20 cellular contexts compared by ENCODE assay signal in the genomic region with DNA sequence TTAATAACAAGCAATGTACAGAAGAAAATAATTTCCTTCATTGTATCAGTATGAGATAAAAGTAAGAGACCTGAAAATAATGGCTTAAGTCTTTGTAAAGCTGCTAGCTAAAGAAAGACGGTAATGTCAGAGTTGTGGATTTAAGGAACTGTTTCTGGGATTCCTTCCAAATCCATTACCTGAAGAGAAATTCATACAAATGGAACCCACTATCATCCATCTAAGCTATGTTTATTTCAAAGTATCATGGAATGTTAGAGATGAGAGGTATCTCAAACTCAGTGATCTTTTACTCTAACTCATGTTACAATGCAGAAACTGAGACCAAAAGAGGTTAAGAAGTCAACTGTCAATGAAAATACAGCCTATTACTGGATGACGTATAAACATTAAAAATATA.
DNase-seq lines count a peak whose midpoint lies in the region; ATAC-seq and TF ChIP-seq lines count a peak whose summit lies in the region.
"Had no signal": no experiment of that assay in that cellular context is flagged by ENCODE, and none has a peak within 500 bp of the region (broad histone marks: within the 10 kb centered on the region; RNA-seq: fewer than 3 reads in every experiment).

No MANE protein-coding gene starts in this region.

- peaks cover 13% of the 10 kb centered on the region for H3K9me3 Mint-ChIP-seq in mesothelial cell of epicardium

- no peak overlapping the region for H3K56ac ChIP-seq in IMR-90 (ENCODE audit: extremely low read depth, insufficient read depth, low read length)

- no peak overlapping the region for H3K9ac ChIP-seq in IMR-90 (ENCODE audit: low read depth, low read length)
- H3K9ac ChIP-seq: GM23248 had no signal

- in situ Hi-C loops in IMR-90 (cut with MboI; ENCODE audit: low sequenced_read_pairs) = no loop called here

- no peak overlapping the region for H2BK15ac ChIP-seq in IMR-90 (ENCODE audit: low read depth, low read length)

- no peak overlapping the region for H3K4me2 ChIP-seq in IMR-90 (ENCODE audit: low read depth, low read length)

- no peak overlapping the region for H2AK9ac ChIP-seq in IMR-90 (replicated peaks; ENCODE audit: low read depth, low read length, poor library complexity)

- no peaks in the 10 kb centered on the region for H3K27me3 Mint-ChIP-seq in mesothelial cell of epicardium (ENCODE audit: low read depth)
- H3K27me3 Mint-ChIP-seq: CD4-positive, alpha-beta memory T cell had no signal

- TF ChIP-seq RAD21 in IMR-90 (IDR thresholded peaks at IDR 0.05; ENCODE audit: low read length) = no peak

- H3K23ac ChIP-seq in IMR-90 (ENCODE audit: low read depth, low read length) = no peak overlapping the region

- H4K8ac ChIP-seq in IMR-90 (ENCODE audit: low read depth in 2 of 2, low read length in 2 of 2) = no peak overlapping the region

- ATAC-seq in IMR-90 (ENCODE audit: low read depth) = peak; percentile 80
- no peak for ATAC-seq in omental fat pad (ENCODE audit: low FRiP score)
- ATAC-seq in HG02938 (IDR thresholded peaks at IDR 0.05; ENCODE audit: unreplicated experiment) = no peak
- ATAC-seq: GM12878 had no signal

- peak overlapping the region; percentile 64 for H3K27ac Mint-ChIP-seq in mesothelial cell of epicardium
- H3K27ac Mint-ChIP-seq: CD4-positive, alpha-beta memory T cell had no signal

- H3K4ac ChIP-seq in IMR-90 (ENCODE audit: low read depth, low read length) = no peak overlapping the region

- CTCF ChIA-PET in AG04449 (lab: Yijun Ruan, JAX) = interaction anchor here (0.9 to 1.6 kb wide), 3 partner anchors 58 to 783 kb away, joined by 3 read pairs; a partner anchor contains a TSS
- CTCF ChIA-PET in IMR-90 (lab: Yijun Ruan, JAX) = interaction anchor here (1.1 kb wide), 1 partner anchor 340 kb away, joined by 3 read pairs; a partner anchor contains a TSS

- no peak overlapping the region for H2BK5ac ChIP-seq in IMR-90 (ENCODE audit: low read depth, low read length, poor library complexity, severe bottlenecking)

- no peaks in the 10 kb centered on the region for H3K27me3 ChIP-seq in IMR-90 (ENCODE audit: control insufficient read depth, insufficient read depth, low read length)

- H3K4me1 ChIP-seq in IMR-90 (ENCODE audit: control insufficient read depth, insufficient read depth, low read length) = no peaks in the 10 kb centered on the region

- H2BK20ac ChIP-seq in IMR-90 (ENCODE audit: low read depth, low read length) = no peak overlapping the region

- no peak overlapping the region for H3K4me3 ChIP-seq in AG04449 (ENCODE audit: low read depth, low read length)
- H3K4me3 ChIP-seq in IMR-90 (ENCODE audit: insufficient read depth, low read depth, low read length) = no peak overlapping the region
- H3K4me3 ChIP-seq: GM12878, GM23248 had no signal

- H4K5ac ChIP-seq in IMR-90 (ENCODE audit: low read depth, low read length) = no peak overlapping the region

- peaks cover 38% of the 10 kb centered on the region for H3K36me3 Mint-ChIP-seq in mesothelial cell of epicardium

- H3K9me3 ChIP-seq in IMR-90 (ENCODE audit: control insufficient read depth, insufficient read depth, low read length) = no peaks in the 10 kb centered on the region

- H2AFZ ChIP-seq in IMR-90 (replicated peaks; ENCODE audit: low read length, poor library complexity) = no peak overlapping the region
- H2AFZ ChIP-seq: GM23248 had no signal

- peaks cover 8% of the 10 kb centered on the region for H3K4me1 Mint-ChIP-seq in mesothelial cell of epicardium

- intact Hi-C loops in IMR-90 (cut with micrococcal nuclease) = no loop called here

- POLR2A ChIA-PET in AG04449 (lab: Yijun Ruan, JAX) = no interaction called here
- POLR2A ChIA-PET in IMR-90 (lab: Charles Lee; ENCODE audit: unreplicated experiment) = no interaction called here

- no peaks in the 10 kb centered on the region for H3K36me3 ChIP-seq in IMR-90 (ENCODE audit: control insufficient read depth, insufficient read depth, low read length)

- no peaks in the 10 kb centered on the region for H3K9me1 ChIP-seq in IMR-90 (ENCODE audit: insufficient read depth, low read length)

- peak; percentile 24 for DNase-seq in AG04449 (ENCODE audit: low read depth, low spot score)
- peak; percentile 70 for DNase-seq in IMR-90
- DNase-seq in amniotic epithelial cell (ENCODE audit: low read depth) = peak; percentile 34
- DNase-seq in mesothelial cell of epicardium (ENCODE audit: low spot score in 2 of 2, unreplicated experiment in 2 of 2) = no peak
- DNase-seq in omental fat pad (ENCODE audit: low spot score) = no peak
- no peak for DNase-seq in DMS 273 (lab: John Stamatoyannopoulos, UW; ENCODE audit: unreplicated experiment)
- DNase-seq: C1 segment of cervical spinal cord; Calu3; CD4-positive, alpha-beta memory T cell; COR-L47; DMS 273 treated with DMSO at 0.1 percent for 48 hours; DMS79; EL; GDM1; GM23248; H7; HCEC 1CT had no signal

- H3K27ac ChIP-seq in IMR-90 (ENCODE audit: insufficient read depth, low read length) = no peak overlapping the region
- H3K27ac ChIP-seq: 22Rv1, GM23248 had no signal

- H4K91ac ChIP-seq in IMR-90 (ENCODE audit: insufficient read depth, low read depth, low read length) = no peak overlapping the region

- no peak overlapping the region for H3K18ac ChIP-seq in IMR-90 (ENCODE audit: low read depth, low read length)

- dilution Hi-C loops in IMR-90 (cut with HindIII; ENCODE audit: low sequenced_read_pairs, unreplicated experiment) = no loop called here

- no CpG with 5 or more reads among the region's 2 CpGs for WGBS in IMR-90 (ENCODE audit: extremely low coverage in 2 of 2, insufficient read length in 1 of 2), 2 experiments

- TF ChIP-seq CTCF in AG04449 (IDR thresholded peaks at IDR 0.05; ENCODE audit: insufficient read depth, low read length, missing control alignments) (no peak), IMR-90 (conservative IDR thresholded peaks at IDR 0.05; ENCODE audit: low read depth, low read length) (no peak), mesothelial cell of epicardium (IDR thresholded peaks at IDR 0.05; ENCODE audit: unreplicated experiment) (no peak), omental fat pad (IDR thresholded peaks at IDR 0.05) (no peak)

- H3K14ac ChIP-seq in IMR-90 (replicated peaks; ENCODE audit: low read depth, low read length) = no peak overlapping the region

- H2AK5ac ChIP-seq in IMR-90 (ENCODE audit: low read depth, low read length) = no peak overlapping the region

- no peak overlapping the region for H3K4me3 Mint-ChIP-seq in mesothelial cell of epicardium
- H3K4me3 Mint-ChIP-seq: CD4-positive, alpha-beta memory T cell had no signal

- H2BK120ac ChIP-seq in IMR-90 (ENCODE audit: low read depth, low read length) = no peak overlapping the region

- BruUV-seq in IMR-90 (replicated peaks; lab: Mats Ljungman, UMichigan) = no TSS peak

- no peak for TF ChIP-seq POLR2A in IMR-90 (IDR thresholded peaks at IDR 0.05; ENCODE audit: low read depth, low read length)

- no peaks in the 10 kb centered on the region for H4K20me1 ChIP-seq in IMR-90 (ENCODE audit: insufficient read depth, low read length)

- no peaks in the 10 kb centered on the region for H3K79me1 ChIP-seq in IMR-90 (ENCODE audit: low read depth in 1 of 2, low read length in 2 of 2)

TF ChIP-seq in IMR-90, 13 proteins besides CTCF, POLR2A, EP300 and RAD21:
- no peak for TF ChIP-seq FOS (IDR thresholded peaks at IDR 0.05; ENCODE audit: low read depth, low read length)
- TF ChIP-seq, protein P1, sequence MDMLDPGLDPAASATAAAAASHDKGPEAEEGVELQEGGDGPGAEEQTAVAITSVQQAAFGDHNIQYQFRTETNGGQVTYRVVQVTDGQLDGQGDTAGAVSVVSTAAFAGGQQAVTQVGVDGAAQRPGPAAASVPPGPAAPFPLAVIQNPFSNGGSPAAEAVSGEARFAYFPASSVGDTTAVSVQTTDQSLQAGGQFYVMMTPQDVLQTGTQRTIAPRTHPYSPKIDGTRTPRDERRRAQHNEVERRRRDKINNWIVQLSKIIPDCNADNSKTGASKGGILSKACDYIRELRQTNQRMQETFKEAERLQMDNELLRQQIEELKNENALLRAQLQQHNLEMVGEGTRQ (IDR thresholded peaks at IDR 0.05; ENCODE audit: low read depth, low read length) = no peak
- TF ChIP-seq MAFK (IDR thresholded peaks at IDR 0.05; ENCODE audit: low read depth, low read length) = no peak
- no peak for TF ChIP-seq RFX5 (IDR thresholded peaks at IDR 0.05; ENCODE audit: low read depth, low read length)
- TF ChIP-seq CHD1 (IDR thresholded peaks at IDR 0.05; ENCODE audit: low read depth, low read length) = no peak
- TF ChIP-seq CEBPB (IDR thresholded peaks at IDR 0.05; ENCODE audit: low read depth, low read length) = no peak
- TF ChIP-seq BHLHE40 (IDR thresholded peaks at IDR 0.05; ENCODE audit: low read depth, low read length) = no peak
- no peak for TF ChIP-seq SMC3 (IDR thresholded peaks at IDR 0.05; ENCODE audit: low read depth, low read length)
- TF ChIP-seq RCOR1 (IDR thresholded peaks at IDR 0.05; ENCODE audit: insufficient replicate concordance, low read length) = no peak
- TF ChIP-seq MAZ (IDR thresholded peaks at IDR 0.05; ENCODE audit: borderline replicate concordance, low read depth, low read length) = no peak
- no peak for TF ChIP-seq MXI1 (IDR thresholded peaks at IDR 0.05; ENCODE audit: borderline replicate concordance, low read depth, low read length)
- TF ChIP-seq, protein P2, sequence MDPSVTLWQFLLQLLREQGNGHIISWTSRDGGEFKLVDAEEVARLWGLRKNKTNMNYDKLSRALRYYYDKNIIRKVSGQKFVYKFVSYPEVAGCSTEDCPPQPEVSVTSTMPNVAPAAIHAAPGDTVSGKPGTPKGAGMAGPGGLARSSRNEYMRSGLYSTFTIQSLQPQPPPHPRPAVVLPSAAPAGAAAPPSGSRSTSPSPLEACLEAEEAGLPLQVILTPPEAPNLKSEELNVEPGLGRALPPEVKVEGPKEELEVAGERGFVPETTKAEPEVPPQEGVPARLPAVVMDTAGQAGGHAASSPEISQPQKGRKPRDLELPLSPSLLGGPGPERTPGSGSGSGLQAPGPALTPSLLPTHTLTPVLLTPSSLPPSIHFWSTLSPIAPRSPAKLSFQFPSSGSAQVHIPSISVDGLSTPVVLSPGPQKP (IDR thresholded peaks at IDR 0.05; ENCODE audit: borderline replicate concordance, low read depth, low read length) = no peak
- no peak for TF ChIP-seq NFE2L2 (IDR thresholded peaks at IDR 0.05; ENCODE audit: low read depth, low read length)
TF ChIP-seq in IMR-90: peak in this region for 0.

Comparison
In these comparisons a context has a peak if more than half of its experiments do, and no peak if none do; other contexts are left out.
1. DNase-seq: peak in AG04449 (single experiment), IMR-90 (single experiment) and amniotic epithelial cell (single experiment); none in mesothelial cell of epicardium (0 of 2), omental fat pad (single experiment) and DMS 273 (single experiment).